ENCODE assay signal across 21 cellular contexts in genomic region chr2:30084915-30085314, GRCh38.
"Had no signal": no experiment of that assay in that cellular context is flagged by ENCODE, and none has a peak within 500 bp of the region (broad histone marks: within the 10 kb centered on the region; RNA-seq: fewer than 3 reads in every experiment).

No MANE protein-coding gene starts in this region.

- H3K9me3 ChIP-seq: left ventricle myocardium inferior, neutrophil, right lobe of liver, stomach, testis, thyroid gland, transverse colon, upper lobe of left lung, vagina had no signal

- H3K9ac ChIP-seq: parathyroid adenoma had no signal

- H3K4me2 ChIP-seq: smooth muscle cell had no signal

- H2AFZ ChIP-seq: parathyroid adenoma had no signal

- H3K4me1 ChIP-seq: left ventricle myocardium inferior, right atrium auricular region, right lobe of liver, stomach, testis, thyroid gland, transverse colon, upper lobe of left lung, vagina had no signal

- DNase-seq: islet precursor cell; left ventricle myocardium inferior; naive thymus-derived CD8-positive, alpha-beta T cell; occipital lobe; right lobe of liver; stimulated activated CD4-positive, alpha-beta T cell treated with anti-CD3 and anti-CD28 coated beads, Interleukin-1b, Interleukin-23, amount 100 ng/mL, for 48 hours; stimulated activated CD4-positive, alpha-beta T cell treated with anti-CD3 and anti-CD28 coated beads, Interleukin-2, amount 100 ng/mL, for 48 hours; stimulated activated CD4-positive, alpha-beta T cell treated with anti-CD3 and anti-CD28 coated beads, Interleukin-4, amount 100 ng/mL, for 4 hours; stimulated activated naive B cell treated with anti-CD40 and anti-IgM and Interleukin-4, amounts not matched to agents 10 μg/mL and 1 μg/mL and 100 μg/mL, for 72 hours; stimulated activated naive CD8-positive, alpha-beta T cell treated with anti-CD3 and anti-CD28 coated beads, Interleukin-15, Interleukin-2, amounts not matched to agents 100 U/mL and 50 U/mL, for 24 hours; stomach; testis; thyroid gland; transverse colon; upper lobe of left lung had no signal

- H3K79me2 ChIP-seq: parathyroid adenoma had no signal

- ATAC-seq: naive thymus-derived CD8-positive, alpha-beta T cell; right lobe of liver; stimulated activated naive B cell treated with anti-CD40 and anti-IgM and Interleukin-4, amounts not matched to agents 10 μg/mL and 1 μg/mL and 100 μg/mL, for 72 hours; stimulated activated naive CD8-positive, alpha-beta T cell treated with anti-CD3 and anti-CD28 coated beads, Interleukin-15, Interleukin-2, amounts not matched to agents 100 U/mL and 50 U/mL, for 24 hours had no signal

- H3K4me3 ChIP-seq: left ventricle myocardium inferior, lung, right atrium auricular region, right lobe of liver, smooth muscle cell, stomach, testis, thyroid gland, transverse colon, upper lobe of left lung, vagina had no signal

- H3K36me3 ChIP-seq: left ventricle myocardium inferior, neutrophil, right atrium auricular region, right lobe of liver, stomach, thyroid gland, transverse colon, upper lobe of left lung, vagina had no signal

- H3K27ac ChIP-seq: left ventricle myocardium inferior, neutrophil, parathyroid adenoma, right atrium auricular region, right lobe of liver, stomach, testis, thyroid gland, transverse colon, upper lobe of left lung, vagina had no signal

- H3K27me3 ChIP-seq: right atrium auricular region, right lobe of liver, testis, thyroid gland, upper lobe of left lung, vagina had no signal
